ENCODE assay signal across 10 cellular contexts in genomic region chr3:198081421-198081844, GRCh38.
A peak's percentile ranks its signal among the peaks of the same experiment; 100 is the strongest.
DNase-seq lines count a peak whose midpoint lies in the region; ATAC-seq and TF ChIP-seq lines count a peak whose summit lies in the region.
"Had no signal": no experiment of that assay in that cellular context is flagged by ENCODE, and none has a peak within 500 bp of the region (broad histone marks: within the 10 kb centered on the region; RNA-seq: fewer than 3 reads in every experiment).

No MANE protein-coding gene starts in this region.

- H3K9me3 ChIP-seq in parathyroid adenoma (ENCODE audit: control insufficient read depth, low read length) = no peaks in the 10 kb centered on the region
- H3K9me3 ChIP-seq: SJCRH30 had no signal

- no peak for TF ChIP-seq CTCF in parathyroid adenoma (IDR thresholded peaks at IDR 0.05)

- no peak overlapping the region for H3K4me3 ChIP-seq in parathyroid adenoma (ENCODE audit: low read depth, low read length)
- H3K4me3 ChIP-seq: SJCRH30 had no signal

- H3K27ac ChIP-seq in parathyroid adenoma = no peak overlapping the region
- H3K27ac ChIP-seq: gastroesophageal sphincter, SJCRH30 had no signal

- H3K9ac ChIP-seq in parathyroid adenoma = no peak overlapping the region

- peak; percentile 6 for ATAC-seq in esophagus mucosa
- ATAC-seq in GM21786 (IDR thresholded peaks at IDR 0.05; ENCODE audit: unreplicated experiment) = no peak
- ATAC-seq in GM19023 (IDR thresholded peaks at IDR 0.05; ENCODE audit: unreplicated experiment) = no peak

- no peaks in the 10 kb centered on the region for H3K36me3 ChIP-seq in parathyroid adenoma (ENCODE audit: control insufficient read depth, insufficient read depth, low read length)
- H3K36me3 ChIP-seq: gastroesophageal sphincter, SJCRH30 had no signal

- peak overlapping the region; percentile 90 for H2AFZ ChIP-seq in parathyroid adenoma

- H3K4me1 ChIP-seq in parathyroid adenoma = no peaks in the 10 kb centered on the region
- H3K4me1 ChIP-seq: SJCRH30 had no signal

- no peaks in the 10 kb centered on the region for H3K79me2 ChIP-seq in parathyroid adenoma

- peaks cover 4% of the 10 kb centered on the region for H3K27me3 ChIP-seq in parathyroid adenoma (ENCODE audit: control insufficient read depth, insufficient read depth, low read length)
- H3K27me3 ChIP-seq: SJCRH30 had no signal

- DNase-seq in DMS53 (lab: John Stamatoyannopoulos, UW) (peak; percentile 54), DMS53 treated with DMSO at 0.1 percent for 48 hours (lab: John Stamatoyannopoulos, UW; ENCODE audit: unreplicated experiment) (no peak), NCI-H524 (lab: John Stamatoyannopoulos, UW) (peak; percentile 33 to 76), globus pallidus (ENCODE audit: low spot score) (no peak)
- DNase-seq: SJCRH30 had no signal

- no peak overlapping the region for H3K4me2 ChIP-seq in parathyroid adenoma (ENCODE audit: low read length)

Comparison
In these comparisons a context has a peak if more than half of its experiments do, and no peak if none do; other contexts are left out.
1. DNase-seq: peak in DMS53 (single experiment) and NCI-H524 (2 of 2); none in DMS53 treated with DMSO at 0.1 percent for 48 hours (single experiment) and globus pallidus (single experiment).